ENCODE assay signal across 1 cellular context in the genomic region with DNA sequence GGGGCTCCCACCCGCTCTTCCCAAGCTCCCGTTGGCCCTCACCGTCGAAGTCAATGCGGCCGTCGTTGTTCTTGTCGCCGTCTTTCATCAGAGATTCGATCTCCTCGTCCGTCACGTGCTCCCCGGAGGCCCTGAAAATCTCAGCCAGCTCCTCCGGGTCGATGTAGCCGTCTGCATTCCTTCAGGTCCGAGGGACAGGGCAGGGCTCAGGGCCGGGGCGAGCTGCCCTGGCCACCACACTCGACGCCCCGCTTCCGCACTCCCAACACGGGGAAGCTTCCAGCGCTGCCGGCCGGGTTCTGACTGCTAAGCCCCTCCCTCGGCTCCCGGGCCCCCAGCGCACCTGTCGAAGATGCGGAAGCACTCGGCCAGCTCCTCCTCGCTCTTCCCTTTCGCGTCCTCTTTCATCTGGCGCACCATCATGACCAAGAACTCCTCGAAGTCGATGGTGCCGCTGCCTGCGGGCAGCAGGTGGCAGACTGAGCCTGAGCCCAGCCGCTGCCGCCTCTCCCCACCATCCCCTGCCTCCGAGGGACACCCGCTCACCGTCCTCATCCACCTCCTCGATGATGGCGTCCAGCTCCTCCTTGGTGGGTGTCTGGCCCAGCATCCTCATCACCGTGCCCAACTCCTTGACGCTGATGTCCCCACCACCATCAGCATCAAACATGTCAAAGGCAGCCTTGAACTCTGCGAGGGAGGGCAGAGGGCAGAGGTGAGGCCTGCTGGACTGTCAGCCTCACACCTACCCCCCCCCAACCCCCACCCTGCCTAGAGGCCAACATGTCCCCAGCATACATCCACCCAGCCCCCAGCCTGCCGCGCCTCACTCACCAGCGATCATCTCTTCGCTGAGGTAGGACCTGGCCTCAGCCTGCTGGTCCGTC.
A peak's percentile ranks its signal among the peaks of the same experiment; 100 is the strongest.
TF ChIP-seq lines count a peak whose summit lies in the region.

No MANE protein-coding gene starts in this region.

TF ChIP-seq in K562, 482 proteins besides CTCF, POLR2A, EP300 and RAD21 (continued from another document):
- TF ChIP-seq ID3 (CRISPR knock-in tag; IDR thresholded peaks at IDR 0.05) = no peak
- no peak for TF ChIP-seq ID3 (tag; IDR thresholded peaks at IDR 0.05)
- no peak for TF ChIP-seq BCOR (IDR thresholded peaks at IDR 0.05)
- no peak for TF ChIP-seq NR1H2 (CRISPR knock-in tag; IDR thresholded peaks at IDR 0.05)
- no peak for TF ChIP-seq KAT7 (CRISPR knock-in tag; IDR thresholded peaks at IDR 0.05; ENCODE audit: borderline replicate concordance)
- 0 out of 2 replicates have a peak, but pooled peaks have one; percentile 6 for TF ChIP-seq SMC3 (conservative IDR thresholded peaks at IDR 0.05; ENCODE audit: insufficient read depth, low read depth, low read length)
- no peak for TF ChIP-seq NCOA6 (IDR thresholded peaks at IDR 0.05)
- no peak for TF ChIP-seq ZBTB40 (IDR thresholded peaks at IDR 0.05)
- TF ChIP-seq ZBTB40 (CRISPR knock-in tag; IDR thresholded peaks at IDR 0.05) = no peak
- TF ChIP-seq BHLHE40 (IDR thresholded peaks at IDR 0.05; ENCODE audit: low read length) = peak; percentile 43; the same call in 1 of the 2 replicates
- TF ChIP-seq ZNF644 (tag; IDR thresholded peaks at IDR 0.05; ENCODE audit: low read depth) = no peak
- no peak for TF ChIP-seq HSF4 (CRISPR knock-in tag; IDR thresholded peaks at IDR 0.05; ENCODE audit: borderline replicate concordance)
- TF ChIP-seq PHF8 (IDR thresholded peaks at IDR 0.05; ENCODE audit: borderline replicate concordance, low read length) = no peak
- TF ChIP-seq ZKSCAN1 (IDR thresholded peaks at IDR 0.05; ENCODE audit: low read depth, low read length) = no peak
TF ChIP-seq in K562: peak in this region for 10.
